ENCODE assay signal across 15 cellular contexts in the genomic region with DNA sequence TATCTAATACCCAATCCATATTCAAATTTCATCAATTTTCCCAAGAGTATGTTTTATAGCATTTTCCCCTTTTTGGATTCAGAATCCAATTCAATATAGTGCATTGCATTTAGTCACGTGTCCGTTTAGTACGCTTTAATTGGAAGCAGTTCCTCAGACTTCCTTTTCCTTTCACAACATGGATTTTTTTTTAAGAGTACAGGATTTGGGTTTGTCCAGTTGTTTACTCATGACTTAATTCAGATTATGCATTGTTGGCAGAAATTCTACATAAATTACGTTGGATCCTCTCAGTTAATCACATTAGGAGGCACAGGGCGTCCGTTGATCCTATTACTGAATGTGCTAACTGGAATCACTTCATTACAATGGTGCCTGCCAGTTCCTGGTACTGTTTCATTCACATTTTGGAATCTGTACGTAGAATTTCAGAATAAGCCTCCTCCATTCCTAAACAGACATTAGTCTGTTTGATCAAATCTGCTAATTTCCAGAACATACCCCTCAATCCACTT.
A peak's percentile ranks its signal among the peaks of the same experiment; 100 is the strongest.
DNase-seq lines count a peak whose midpoint lies in the region; ATAC-seq, FAIRE-seq and TF ChIP-seq lines count a peak whose summit lies in the region.
"Had no signal": no experiment of that assay in that cellular context is flagged by ENCODE, and none has a peak within 500 bp of the region (broad histone marks: within the 10 kb centered on the region; RNA-seq: fewer than 3 reads in every experiment).

No MANE protein-coding gene starts in this region.

- H3K9me1 ChIP-seq in keratinocyte (ENCODE audit: control insufficient read depth, extremely low read depth, insufficient read depth, low read length): no peaks in the 10 kb centered on the region

- no peaks in the 10 kb centered on the region for H3K79me2 ChIP-seq in GM23248 (ENCODE audit: insufficient read depth)
- no peaks in the 10 kb centered on the region for H3K79me2 ChIP-seq in keratinocyte (ENCODE audit: control insufficient read depth, insufficient read depth, low read length)

- no peaks in the 10 kb centered on the region for H3K9me3 ChIP-seq in GM23248 (ENCODE audit: low read depth)
- H3K9me3 ChIP-seq in keratinocyte (ENCODE audit: control insufficient read depth, low read depth, low read length): no peaks in the 10 kb centered on the region
- H3K9me3 ChIP-seq: Caco-2 had no signal

- H4K20me1 ChIP-seq in GM23248 (ENCODE audit: insufficient read depth) (no peaks in the 10 kb centered on the region), keratinocyte (ENCODE audit: control insufficient read depth, extremely low read depth, insufficient read depth, low read length) (no peaks in the 10 kb centered on the region)

- dilution Hi-C loops in keratinocyte (cut with MboI; ENCODE audit: extremely low pct_ligation_motif_present, low sequenced_read_pairs): no loop called here

- TF ChIP-seq CTCF in keratinocyte (optimal IDR thresholded peaks at IDR 0.05 in 1 of 3, IDR thresholded peaks at IDR 0.05 in 1 of 3, conservative IDR thresholded peaks at IDR 0.05 in 1 of 3; ENCODE audit: extremely low read depth in 1 of 3, insufficient read depth in 2 of 3, low read length in 3 of 3): no peak

- no peak for DNase-seq in GM23248
- DNase-seq in caudate nucleus (lab: John Stamatoyannopoulos, UW): peak in 8 of 61 donors; percentile 1 to 20 (median 12)
- no peak for DNase-seq in keratinocyte (ENCODE audit: low read depth, low spot score)
- DNase-seq in superior temporal gyrus (ENCODE audit: extremely low spot score): peak; percentile 74
- no peak for DNase-seq in NCI-H748 treated with DMSO at 0.1 percent for 48 hours (lab: John Stamatoyannopoulos, UW)
- DNase-seq in NCI-H1694 treated with DMSO at 0.1 percent for 48 hours (lab: John Stamatoyannopoulos, UW): no peak
- DNase-seq: Caco-2; CD4-positive, CD25-positive, alpha-beta regulatory T cell; NCI-H1417; NCI-H2029; NCI-H2171 treated with DMSO at 0.1 percent for 48 hours; NCI-H510A had no signal

- H3K27ac ChIP-seq in GM23248 (no peak overlapping the region), caudate nucleus (ENCODE audit: low read depth, low read length) (peak overlapping the region; percentile 94), keratinocyte (ENCODE audit: control insufficient read depth, insufficient read depth, low read length) (no peak overlapping the region)

- H3K36me3 ChIP-seq in GM23248 (ENCODE audit: low read depth) (no peaks in the 10 kb centered on the region), keratinocyte (ENCODE audit: control insufficient read depth in 2 of 2, extremely low read depth in 1 of 2, insufficient read depth in 2 of 2, low read length in 2 of 2) (no peaks in the 10 kb centered on the region)

- 14 to 19% methylated on average over 7 of the region's 7 CpGs for WGBS in GM23248 (ENCODE audit: low coverage in 1 of 2, low lambda C conversion rate in 2 of 2, missing lambda C conversion rate in 2 of 2), 2 experiments

- no peak overlapping the region for H3K4me2 ChIP-seq in GM23248 (ENCODE audit: unreplicated experiment)
- no peak overlapping the region for H3K4me2 ChIP-seq in keratinocyte (ENCODE audit: control insufficient read depth, extremely low read depth, insufficient read depth, low read depth, low read length)

- H2AFZ ChIP-seq in GM23248 (0 out of 2 replicates have a peak overlapping the region, but pooled peaks have one; percentile 0), keratinocyte (ENCODE audit: control insufficient read depth, low read length) (peak overlapping the region; percentile 14)

- H3F3A ChIP-seq in GM23248 (ENCODE audit: insufficient read depth): no peaks in the 10 kb centered on the region

- H3K9me2 ChIP-seq in GM23248 (ENCODE audit: insufficient read depth): no peaks in the 10 kb centered on the region

- in situ Hi-C loops in GM23248 (cut with MboI): no loop called here

- H3K9ac ChIP-seq in GM23248 (no peak overlapping the region), keratinocyte (ENCODE audit: control insufficient read depth, extremely low read depth, insufficient read depth, low read length) (no peak overlapping the region)

- H3K27me3 ChIP-seq in GM23248 (replicated peaks; ENCODE audit: insufficient read depth) (peaks cover 5% of the 10 kb centered on the region; the same call in 1 of the 2 replicates), keratinocyte (ENCODE audit: control insufficient read depth, extremely low read depth, insufficient read depth, low read length) (no peaks in the 10 kb centered on the region)

- no peaks in the 10 kb centered on the region for H3K4me1 ChIP-seq in GM23248 (ENCODE audit: insufficient read depth)
- H3K4me1 ChIP-seq in keratinocyte (ENCODE audit: control insufficient read depth, extremely low read depth, insufficient read depth, low read length): no peaks in the 10 kb centered on the region
- H3K4me1 ChIP-seq: Caco-2 had no signal

- no peak for ATAC-seq in GM21576 (IDR thresholded peaks at IDR 0.05; ENCODE audit: unreplicated experiment)
- ATAC-seq: HCT116, K562 had no signal

- no peak for FAIRE-seq in keratinocyte (lab: Jason Lieb, UNC)
- FAIRE-seq: K562 had no signal

- H3K4me3 ChIP-seq in GM23248: no peak overlapping the region
- H3K4me3 ChIP-seq in keratinocyte (ENCODE audit: control insufficient read depth in 2 of 3, extremely low read depth in 1 of 3, insufficient read depth in 2 of 3, low read depth in 1 of 3, low read length in 3 of 3): no peak overlapping the region
- H3K4me3 ChIP-seq: K562 had no signal
